ENCODE assay signal across 21 cellular contexts in genomic region chr17:44917456-44917855, GRCh38. TPM values are rescaled to one million over a fixed set of nuclear protein-coding genes. Genes with fewer than 3 reads are reported as not detected.
DNase-seq lines count a peak whose midpoint lies in the region; ATAC-seq and TF ChIP-seq lines count a peak whose summit lies in the region.
"Had no signal": no experiment of that assay in that cellular context is flagged by ENCODE, and none has a peak within 500 bp of the region (broad histone marks: within the 10 kb centered on the region; RNA-seq: fewer than 3 reads in every experiment).

No MANE protein-coding gene starts in this region.

- intact Hi-C loops in left ventricle myocardium inferior (cut with micrococcal nuclease) (no loop called here), Right ventricle myocardium inferior (cut with DNase I) (no loop called here)

- DNase-seq in left ventricle myocardium inferior (no peak), Right ventricle myocardium inferior (ENCODE audit: missing footprints) (no peak), islet precursor cell (peak; percentile 37), osteocyte (ENCODE audit: extremely low spot score, unreplicated experiment) (no peak), Ammon's horn (ENCODE audit: low spot score) (no peak), WERI-Rb-1 (no peak)
- DNase-seq: activated B cell treated with CpG ODN at 0.5 μM for 24 hours; activated CD4-positive, alpha-beta T cell treated with anti-CD3 and anti-CD28 coated beads, Interleukin-2, amount 50 U/mL, for 4 hours; activated gamma-delta T cell; CD4-positive, CD25-positive, alpha-beta regulatory T cell; central memory CD4-positive, alpha-beta T cell; NCI-H1105; NCI-H345; stimulated activated CD4-positive, alpha-beta T cell treated with anti-CD3 and anti-CD28 coated beads, Interleukin-12 subunit alpha, Interleukin-12 subunit beta, amount 100 ng/mL, for 4 hours had no signal

- TF ChIP-seq CTCF in left ventricle myocardium inferior (IDR thresholded peaks at IDR 0.05; ENCODE audit: borderline replicate concordance): no peak
- TF ChIP-seq CTCF in osteocyte (IDR thresholded peaks at IDR 0.05): no peak
- TF ChIP-seq CTCF in WERI-Rb-1 (IDR thresholded peaks at IDR 0.05; ENCODE audit: low read depth, low read length): no peak

- H3K4me3 Mint-ChIP-seq in osteocyte (ENCODE audit: unreplicated experiment): no peak overlapping the region
- H3K4me3 Mint-ChIP-seq: activated B cell treated with CpG ODN at 0.5 μM for 24 hours; CD4-positive, CD25-positive, alpha-beta regulatory T cell; stimulated activated naive CD8-positive, alpha-beta T cell treated with anti-CD3 and anti-CD28 coated beads, Interleukin-15, Interleukin-2, amounts not matched to agents 100 ng/mL and 50 ng/mL, for 24 hours; type B pancreatic cell had no signal

- peaks cover 3% of the 10 kb centered on the region for H3K27me3 Mint-ChIP-seq in osteocyte (ENCODE audit: unreplicated experiment)

- peaks cover 51% of the 10 kb centered on the region for H3K4me1 ChIP-seq in left ventricle myocardium inferior

- peaks cover 26% of the 10 kb centered on the region for H3K27me3 ChIP-seq in left ventricle myocardium inferior (ENCODE audit: low read depth)
- no peaks in the 10 kb centered on the region for H3K27me3 ChIP-seq in WERI-Rb-1 (ENCODE audit: insufficient read depth, low read depth, severe bottlenecking)
- H3K27me3 ChIP-seq: adrenal gland had no signal

- ATAC-seq in Right ventricle myocardium inferior (no peak), GM21423 (IDR thresholded peaks at IDR 0.05; ENCODE audit: unreplicated experiment) (no peak), HG03342 (IDR thresholded peaks at IDR 0.05; ENCODE audit: unreplicated experiment) (no peak)

- H3K27ac ChIP-seq in left ventricle myocardium inferior (replicated peaks): peak overlapping the region; percentile 79
- H3K27ac ChIP-seq in WERI-Rb-1: no peak overlapping the region
- H3K27ac ChIP-seq: PC-9 had no signal

- H3K36me3 ChIP-seq in left ventricle myocardium inferior (no peaks in the 10 kb centered on the region), WERI-Rb-1 (no peaks in the 10 kb centered on the region)
- H3K36me3 ChIP-seq: adrenal gland had no signal

- H3K27ac Mint-ChIP-seq in osteocyte (ENCODE audit: unreplicated experiment): peak overlapping the region; percentile 18
- H3K27ac Mint-ChIP-seq: activated B cell treated with CpG ODN at 0.5 μM for 24 hours; CD4-positive, CD25-positive, alpha-beta regulatory T cell; stimulated activated naive CD8-positive, alpha-beta T cell treated with anti-CD3 and anti-CD28 coated beads, Interleukin-15, Interleukin-2, amounts not matched to agents 100 ng/mL and 50 ng/mL, for 24 hours; type B pancreatic cell had no signal

- peaks cover 30% of the 10 kb centered on the region for H3K4me1 Mint-ChIP-seq in osteocyte (ENCODE audit: unreplicated experiment)

- H3K9me3 ChIP-seq in left ventricle myocardium inferior (replicated peaks): no peaks in the 10 kb centered on the region
- H3K9me3 ChIP-seq in WERI-Rb-1 (ENCODE audit: severe bottlenecking): no peaks in the 10 kb centered on the region
- H3K9me3 ChIP-seq: adrenal gland had no signal

- H3K9me3 Mint-ChIP-seq in osteocyte (ENCODE audit: unreplicated experiment): no peaks in the 10 kb centered on the region
- H3K9me3 Mint-ChIP-seq: activated B cell treated with CpG ODN at 0.5 μM for 24 hours; CD4-positive, CD25-positive, alpha-beta regulatory T cell; stimulated activated naive CD8-positive, alpha-beta T cell treated with anti-CD3 and anti-CD28 coated beads, Interleukin-15, Interleukin-2, amounts not matched to agents 100 ng/mL and 50 ng/mL, for 24 hours; type B pancreatic cell had no signal

- no peaks in the 10 kb centered on the region for H3K36me3 Mint-ChIP-seq in osteocyte (ENCODE audit: unreplicated experiment)
- H3K36me3 Mint-ChIP-seq: CD4-positive, CD25-positive, alpha-beta regulatory T cell; type B pancreatic cell had no signal

- H3K4me3 ChIP-seq in left ventricle myocardium inferior: no peak overlapping the region
- no peak overlapping the region for H3K4me3 ChIP-seq in WERI-Rb-1 (ENCODE audit: low read depth, low read length)
- H3K4me3 ChIP-seq: adrenal gland, dorsolateral prefrontal cortex, PC-9 had no signal

RNA-seq across cellular contexts. Expression of gene GFAP, which starts 2.2 kb away (rescaled TPM):
- total RNA-seq in left ventricle myocardium inferior (4.1 TPM), Right ventricle myocardium inferior (3.7 TPM), osteocyte (not detected in 2 replicates)
- total RNA-seq: activated B cell treated with CpG ODN at 0.5 μM for 24 hours; CD4-positive, CD25-positive, alpha-beta regulatory T cell; PC-9 had no signal

RNA-seq across cellular contexts. Expression of gene EFTUD2, which starts 18.2 kb away (rescaled TPM):
- total RNA-seq in left ventricle myocardium inferior (62.0 TPM), Right ventricle myocardium inferior (68.1 TPM), osteocyte (95.6 and 102 TPM in 2 replicates)

RNA-seq across cellular contexts. Expression of gene KIF18B, which starts 30.1 kb away (rescaled TPM):
- total RNA-seq in left ventricle myocardium inferior: 0.49 TPM
- total RNA-seq in Right ventricle myocardium inferior: 2.5 TPM
- total RNA-seq in osteocyte: 5.6 and 6.9 TPM in 2 replicates

RNA-seq across cellular contexts. Expression of gene C1QL1, which starts 50.6 kb away (rescaled TPM):
- 0.74 TPM for total RNA-seq in left ventricle myocardium inferior
- total RNA-seq in Right ventricle myocardium inferior: 11.3 TPM
- 1.2 and 1.4 TPM in 2 replicates for total RNA-seq in osteocyte
- total RNA-seq: activated B cell treated with CpG ODN at 0.5 μM for 24 hours; CD4-positive, CD25-positive, alpha-beta regulatory T cell had no signal
